9 cellular contexts compared by ENCODE assay signal in genomic region chr5:141343242-141343952, GRCh38. TPM values are rescaled to one million over a fixed set of nuclear protein-coding genes. Genes with fewer than 3 reads are reported as not detected.
DNase-seq lines count a peak whose midpoint lies in the region; ATAC-seq and TF ChIP-seq lines count a peak whose summit lies in the region.
"Had no signal": no experiment of that assay in that cellular context is flagged by ENCODE, and none has a peak within 500 bp of the region (broad histone marks: within the 10 kb centered on the region; RNA-seq: fewer than 3 reads in every experiment).

Gene PCDHGA3, plus strand, starts transcription at chr5:141343829. Its CDS starts 205 bp downstream, at chr5:141344034.

- no peaks in the 10 kb centered on the region for H3K4me1 Mint-ChIP-seq in CD4-positive, alpha-beta T cell (ENCODE audit: low read depth)
- no peaks in the 10 kb centered on the region for H3K4me1 Mint-ChIP-seq in memory B cell

- no peak for DNase-seq in CD4-positive, alpha-beta T cell
- peak; percentile 34 for DNase-seq in HT1080 (ENCODE audit: low read depth)
- DNase-seq in cerebellar cortex (ENCODE audit: low spot score): peak; percentile 12
- DNase-seq in memory B cell (ENCODE audit: low spot score in 2 of 2): no peak
- DNase-seq in GM10248 (ENCODE audit: extremely low spot score): no peak
- DNase-seq in amygdala (lab: John Stamatoyannopoulos, UW): no peak
- no peak for DNase-seq in stimulated activated CD8-positive, alpha-beta memory T cell treated with anti-CD3 and anti-CD28 coated beads, Interleukin-4, amount 100 ng/mL, for 48 hours

- H3K4me3 Mint-ChIP-seq in CD4-positive, alpha-beta T cell: peak within 1 kb of the TSS; percentile 27
- H3K4me3 Mint-ChIP-seq in memory B cell: peak within 1 kb of the TSS; percentile 58

- H3K27me3 ChIP-seq in CD4-positive, alpha-beta T cell (ENCODE audit: control insufficient read depth, insufficient read depth, low read length): peaks cover 61% of the 10 kb centered on the region

- ATAC-seq in CD4-positive, alpha-beta T cell (ENCODE audit: poor library complexity): no peak
- ATAC-seq in memory B cell (ENCODE audit: low read depth) (no peak), HG03520 (IDR thresholded peaks at IDR 0.05; ENCODE audit: unreplicated experiment) (no peak)

- H3K9me3 Mint-ChIP-seq in CD4-positive, alpha-beta T cell: peaks cover 18% of the 10 kb centered on the region
- peaks cover 20% of the 10 kb centered on the region for H3K9me3 Mint-ChIP-seq in memory B cell

- H3K27ac ChIP-seq in CD4-positive, alpha-beta T cell (ENCODE audit: low read depth, low read length): no peak within 1 kb of the TSS
- H3K27ac ChIP-seq: SK-N-MC had no signal

- CTCF ChIA-PET in CD4-positive, alpha-beta T cell (lab: Charles Lee): interaction anchor here (1.0 to 1.7 kb wide), 3 partner anchors 24 to 220 kb away, joined by 3 to 6 read pairs (median 4); partner anchors contain the start of gene TAF7
- CTCF ChIA-PET in GM10248 (lab: Yijun Ruan, JAX): interaction anchor here (1.2 to 2.3 kb wide), 6 partner anchors 13 to 220 kb away, joined by 4 to 7 read pairs (median 4); partner anchors contain the start of genes PCDHGA1, PCDHGA10 and PCDHGA12

- intact Hi-C loops in CD4-positive, alpha-beta T cell (cut with DNase I, micrococcal nuclease): no loop called here

- H3K27ac Mint-ChIP-seq in CD4-positive, alpha-beta T cell: no peak within 1 kb of the TSS
- H3K27ac Mint-ChIP-seq in memory B cell: no peak within 1 kb of the TSS

- H3K27me3 Mint-ChIP-seq in CD4-positive, alpha-beta T cell: peaks cover 87% of the 10 kb centered on the region
- H3K27me3 Mint-ChIP-seq in memory B cell: peaks cover 20% of the 10 kb centered on the region

- H3K9me3 ChIP-seq in CD4-positive, alpha-beta T cell (ENCODE audit: control insufficient read depth, low read length): peaks cover 40% of the 10 kb centered on the region

- peaks cover 41% of the 10 kb centered on the region for H3K36me3 Mint-ChIP-seq in CD4-positive, alpha-beta T cell (ENCODE audit: low read depth)
- peaks cover 7% of the 10 kb centered on the region for H3K36me3 Mint-ChIP-seq in memory B cell

- TF ChIP-seq CTCF in CD4-positive, alpha-beta T cell (IDR thresholded peaks at IDR 0.05): no peak
- no peak for TF ChIP-seq CTCF in GM10248 (IDR thresholded peaks at IDR 0.05; ENCODE audit: control extremely low read depth, extremely low read depth, low read depth, missing control alignments)

- POLR2A ChIA-PET in CD4-positive, alpha-beta T cell (lab: Charles Lee): interaction anchor here (1.1 kb wide), 1 partner anchor 23 kb away, joined by 5 read pairs; the partner anchor contains the start of gene TAF7
- POLR2A ChIA-PET in GM10248 (lab: Yijun Ruan, JAX): no interaction called here

RNA-seq across cellular contexts. Expression of gene PCDHGA3, which starts in this region (rescaled TPM):
- not detected for total RNA-seq in CD4-positive, alpha-beta T cell
- total RNA-seq in HT1080 (2014; rRNA removed; shearing (Covaris generic)): 0.10 and 0.14 TPM in 2 replicates
- 0.11 and 0.14 TPM in 2 replicates for polyA plus RNA-seq in HT1080 (2015; cell fraction: cytosol; rRNA removed)
- 1.2 and 1.5 TPM in 2 replicates for polyA plus RNA-seq in HT1080 (2015; cell fraction: nucleus; rRNA removed)

Comparison
In these comparisons a context has a peak if more than half of its experiments do, and no peak if none do; other contexts are left out.
1. DNase-seq: peak in HT1080 (single experiment) and cerebellar cortex (single experiment); none in CD4-positive, alpha-beta T cell (0 of 10), memory B cell (0 of 2), GM10248 (single experiment), amygdala (0 of 56) and stimulated activated CD8-positive, alpha-beta memory T cell treated with anti-CD3 and anti-CD28 coated beads, Interleukin-4, amount 100 ng/mL, for 48 hours (single experiment).